Comparison of ENCODE assay signal across 9 cellular contexts in genomic region chr1:108570128-108570527, GRCh38. TPM values are rescaled to one million over a fixed set of nuclear protein-coding genes. Genes with fewer than 3 reads are reported as not detected.
DNase-seq lines count a peak whose midpoint lies in the region; ATAC-seq and TF ChIP-seq lines count a peak whose summit lies in the region.
"Had no signal": no experiment of that assay in that cellular context is flagged by ENCODE, and none has a peak within 500 bp of the region (broad histone marks: within the 10 kb centered on the region; RNA-seq: fewer than 3 reads in every experiment).

No MANE protein-coding gene starts in this region.

- CTCF ChIA-PET in BJ (lab: Yijun Ruan, JAX), result interaction anchor here (1.0 to 3.5 kb wide), 5 partner anchors 10 to 74 kb away, joined by 3 to 24 read pairs (median 3); partner anchors contain the start of gene EEIG2

- no peaks in the 10 kb centered on the region for H3K4me1 Mint-ChIP-seq in mesothelial cell of epicardium

- H3K9me3 ChIP-seq in body of pancreas, result no peaks in the 10 kb centered on the region
- H3K9me3 ChIP-seq: SJSA1 had no signal

- ATAC-seq in GM18517 (IDR thresholded peaks at IDR 0.05; ENCODE audit: unreplicated experiment), result peak; percentile 95
- ATAC-seq in HG02870 (IDR thresholded peaks at IDR 0.05; ENCODE audit: unreplicated experiment), result peak; percentile 98
- ATAC-seq in body of pancreas, result peak; percentile 71

- POLR2A ChIA-PET in BJ (lab: Charles Lee), result no interaction called here

- no peaks in the 10 kb centered on the region for H3K27me3 ChIP-seq in BJ (ENCODE audit: control insufficient read depth, insufficient read depth, low read length)
- no peaks in the 10 kb centered on the region for H3K27me3 ChIP-seq in body of pancreas
- H3K27me3 ChIP-seq: SJSA1 had no signal

- H3K9me3 Mint-ChIP-seq in mesothelial cell of epicardium, result no peaks in the 10 kb centered on the region

- H3K27ac ChIP-seq in body of pancreas, result no peak overlapping the region
- H3K27ac ChIP-seq: SJSA1 had no signal

- no peaks in the 10 kb centered on the region for H3K4me1 ChIP-seq in body of pancreas

- TF ChIP-seq CTCF in BJ (IDR thresholded peaks at IDR 0.05; ENCODE audit: insufficient read depth, low read depth, low read length) (peak; percentile 33), body of pancreas (IDR thresholded peaks at IDR 0.05) (peak in 4 of 7 experiments; percentile 26 to 42 (median 33)), mesothelial cell of epicardium (IDR thresholded peaks at IDR 0.05; ENCODE audit: unreplicated experiment) (peak; percentile 22)

- H3K4me3 Mint-ChIP-seq in mesothelial cell of epicardium, result no peak overlapping the region

- H3K36me3 ChIP-seq in BJ (ENCODE audit: control insufficient read depth, insufficient read depth, low read length), result no peaks in the 10 kb centered on the region
- no peaks in the 10 kb centered on the region for H3K36me3 ChIP-seq in body of pancreas (replicated peaks in 1 of 2; ENCODE audit: insufficient read depth in 1 of 2, low read depth in 2 of 2)
- H3K36me3 ChIP-seq: SJSA1 had no signal

- H3K27me3 Mint-ChIP-seq in mesothelial cell of epicardium (ENCODE audit: low read depth), result no peaks in the 10 kb centered on the region

- H3K4me3 ChIP-seq in BJ (ENCODE audit: low read depth, low read length), result no peak overlapping the region
- no peak overlapping the region for H3K4me3 ChIP-seq in body of pancreas
- H3K4me3 ChIP-seq: SJSA1 had no signal

- no peaks in the 10 kb centered on the region for H3K36me3 Mint-ChIP-seq in mesothelial cell of epicardium

- intact Hi-C loops in body of pancreas (cut with DNase I), result no loop called here
- intact Hi-C loops in posterior cingulate gyrus (cut with DNase I), result loop anchor here (5.0 kb wide), 1 partner anchor 58 kb away; no protein-coding TSS in a partner anchor

- DNase-seq in BJ (ENCODE audit: low read depth) (no peak), NCI-H510A (lab: John Stamatoyannopoulos, UW) (peak; percentile 12), body of pancreas (no peak), mesothelial cell of epicardium (ENCODE audit: low spot score in 2 of 2, unreplicated experiment in 2 of 2) (no peak), nucleus accumbens (lab: John Stamatoyannopoulos, UW) (no peak), posterior cingulate gyrus (no peak)

- H3K27ac Mint-ChIP-seq in mesothelial cell of epicardium, result no peak overlapping the region

- TF ChIP-seq POLR2A in body of pancreas (IDR thresholded peaks at IDR 0.05), result no peak

RNA-seq across cellular contexts. Expression of gene EEIG2, which starts 10.2 kb away (rescaled TPM):
- polyA plus RNA-seq in BJ (2011; rRNA removed), result 2.6 and 3.8 TPM in 2 replicates
- polyA minus RNA-seq in BJ (2011; rRNA and poly(A)+ RNA removed), result 2.5 and 2.7 TPM in 2 replicates
- total RNA-seq in body of pancreas (1 to 10 TPM; 7.0 to 9.2 TPM), mesothelial cell of epicardium (12.4 to 13.9 TPM (median 12.6 TPM) in 3 replicates)
